Comparison of ENCODE assay signal across 6 cellular contexts in genomic region chrX:155349448-155349847, GRCh38. TPM values are rescaled to one million over a fixed set of nuclear protein-coding genes. Genes with fewer than 3 reads are reported as not detected.
"Had no signal": no experiment of that assay in that cellular context is flagged by ENCODE, and none has a peak within 500 bp of the region (broad histone marks: within the 10 kb centered on the region; RNA-seq: fewer than 3 reads in every experiment).

No MANE protein-coding gene starts in this region.

RNA-seq across cellular contexts. Expression of gene CLIC2, which starts 15.0 kb away (rescaled TPM):
- total RNA-seq: HT-29 had no signal
- polyA plus RNA-seq: IgD-negative memory B cell had no signal

RNA-seq across cellular contexts. Expression of gene F8A2, which starts 32.4 kb away (rescaled TPM):
- total RNA-seq: HepG2, HT-29, HT1080, IMR-90, K562 had no signal
- polyA plus RNA-seq: HepG2, IgD-negative memory B cell, IMR-90, K562 had no signal
